In the genomic region with DNA sequence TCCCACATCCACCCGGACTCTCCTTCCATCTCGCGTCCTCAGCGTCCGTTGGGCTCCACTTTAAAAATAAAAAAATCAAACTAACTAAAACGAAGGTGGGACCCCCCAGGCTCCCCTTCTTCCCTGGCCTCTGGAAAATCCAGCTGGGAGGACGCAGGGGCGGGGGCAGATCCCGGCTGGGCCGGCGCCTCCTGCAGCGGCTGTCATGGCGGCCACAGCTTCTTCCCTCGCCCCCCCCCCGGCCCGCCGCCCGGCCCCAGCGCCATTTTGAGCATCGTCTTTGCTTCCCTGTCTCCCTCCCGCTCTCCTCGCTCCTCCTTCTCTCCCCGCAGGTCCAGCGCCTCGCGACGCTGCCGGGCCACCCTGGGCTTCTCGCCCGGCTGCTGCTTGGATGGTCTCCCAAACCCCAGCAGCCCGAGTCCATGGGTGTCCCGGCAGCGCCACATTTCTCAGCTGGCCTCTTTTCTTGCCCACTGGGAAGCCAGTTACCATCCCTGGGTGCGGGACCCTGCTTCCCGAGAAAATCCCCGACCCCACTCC, we compare ENCODE assay signal across 8 cellular contexts. TPM values are rescaled to one million over a fixed set of nuclear protein-coding genes. Genes with fewer than 3 reads are reported as not detected.
A peak's percentile ranks its signal among the peaks of the same experiment; 100 is the strongest.
DNase-seq lines count a peak whose midpoint lies in the region; TF ChIP-seq lines count a peak whose summit lies in the region.

No MANE protein-coding gene starts in this region.

- H3K4me1 Mint-ChIP-seq in MCF 10A (ENCODE audit: insufficient read depth, unreplicated experiment) (no peaks in the 10 kb centered on the region), neural progenitor cell (peaks cover 11% of the 10 kb centered on the region)

- CTCF ChIA-PET in MCF 10A (lab: Yijun Ruan, JAX), result no interaction called here

- no peaks in the 10 kb centered on the region for H3K4me1 ChIP-seq in neural progenitor cell

- TF ChIP-seq CTCF in MCF 10A (IDR thresholded peaks at IDR 0.05; ENCODE audit: unreplicated experiment) (no peak), fibroblast of mammary gland (conservative IDR thresholded peaks at IDR 0.05; ENCODE audit: control insufficient read depth, insufficient read depth, low read depth, low read length) (no peak), neural progenitor cell (IDR thresholded peaks at IDR 0.05) (no peak)

- H4K20me1 ChIP-seq in neural progenitor cell (ENCODE audit: low read depth), result peaks cover 63% of the 10 kb centered on the region

- peaks cover 100% of the 10 kb centered on the region for H3K27me3 ChIP-seq in neural progenitor cell

- no peaks in the 10 kb centered on the region for H3K27me3 Mint-ChIP-seq in MCF 10A (ENCODE audit: insufficient read depth, unreplicated experiment)
- H3K27me3 Mint-ChIP-seq in neural progenitor cell (ENCODE audit: insufficient read depth, low read depth), result peaks cover 81% of the 10 kb centered on the region

- no peak overlapping the region for H3K27ac Mint-ChIP-seq in MCF 10A (ENCODE audit: low read depth, unreplicated experiment)
- H3K27ac Mint-ChIP-seq in neural progenitor cell, result no peak overlapping the region

- H3K9me3 ChIP-seq in neural progenitor cell (ENCODE audit: low read depth), result no peaks in the 10 kb centered on the region

- no peaks in the 10 kb centered on the region for H3K36me3 ChIP-seq in neural progenitor cell

- no peak overlapping the region for H3K4me3 Mint-ChIP-seq in MCF 10A (ENCODE audit: unreplicated experiment)
- H3K4me3 Mint-ChIP-seq in neural progenitor cell, result peak overlapping the region; percentile 71

- H3F3A ChIP-seq in neural progenitor cell (ENCODE audit: low read depth), result peaks cover 4% of the 10 kb centered on the region

- peak overlapping the region; percentile 62 for H3K4me2 ChIP-seq in neural progenitor cell

- H3K9ac ChIP-seq in neural progenitor cell, result no peak overlapping the region

- H3K36me3 Mint-ChIP-seq in MCF 10A (ENCODE audit: insufficient read depth, unreplicated experiment) (no peaks in the 10 kb centered on the region), neural progenitor cell (no peaks in the 10 kb centered on the region)

- H3K4me3 ChIP-seq in fibroblast of mammary gland (ENCODE audit: control insufficient read depth, low read depth, low read length) (peak overlapping the region; percentile 95), neural progenitor cell (peak overlapping the region; percentile 32)

- in situ Hi-C loops in T47D (cut with HindIII; ENCODE audit: low pct_unique_long_range_greater_than_20kb, low sequenced_read_pairs), result no loop called here

- BruUV-seq in MCF 10A (replicated peaks; lab: Mats Ljungman, UMichigan), result no TSS peak

- POLR2A ChIA-PET in MCF 10A (lab: Yijun Ruan, JAX), result no interaction called here

- H3K9me3 Mint-ChIP-seq in MCF 10A (ENCODE audit: unreplicated experiment) (no peaks in the 10 kb centered on the region), neural progenitor cell (peaks cover 7% of the 10 kb centered on the region)

- intact Hi-C loops in MCF 10A (cut with micrococcal nuclease), result no loop called here

- DNase-seq in T47D (ENCODE audit: low read depth in 1 of 2, low spot score in 1 of 2), result peak; percentile 61 to 86
- no peak for DNase-seq in MCF 10A (ENCODE audit: unreplicated experiment)
- peak; percentile 27 for DNase-seq in activated CD8-positive, alpha-beta memory T cell treated with anti-CD3 and anti-CD28 coated beads, Interleukin-2, amount 50 U/mL, for 4 hours
- DNase-seq in fibroblast of mammary gland (ENCODE audit: low read depth), result peak; percentile 77
- peak; percentile 53 for DNase-seq in neural progenitor cell (ENCODE audit: low spot score)
- DNase-seq in NOMO-1 treated with dmso at 0.1 percent for 144 hours (lab: John Stamatoyannopoulos, UW; ENCODE audit: unreplicated experiment), result no peak
- no peak for DNase-seq in NCI-H524 treated with DMSO at 0.1 percent for 48 hours (lab: John Stamatoyannopoulos, UW)
- DNase-seq in SKM-1 (lab: John Stamatoyannopoulos, UW; ENCODE audit: unreplicated experiment), result no peak

- no peak overlapping the region for H3K27ac ChIP-seq in neural progenitor cell

- H3K79me2 ChIP-seq in neural progenitor cell (ENCODE audit: low read depth), result no peaks in the 10 kb centered on the region

- H2AFZ ChIP-seq in neural progenitor cell (replicated peaks), result peak overlapping the region; percentile 54

RNA-seq across cellular contexts. Expression of gene HOXB2, which starts 3.3 kb away (rescaled TPM):
- total RNA-seq in MCF 10A (2022), result 3.0 and 4.8 TPM in 2 replicates
- total RNA-seq in neural progenitor cell (ENCODE audit: low replicate concordance), result not detected in 2 replicates

RNA-seq across cellular contexts. Expression of gene HOXB1, which starts 10.8 kb away (rescaled TPM):
- total RNA-seq in MCF 10A (2022) (not detected in 2 replicates), neural progenitor cell (ENCODE audit: low replicate concordance) (not detected in 2 replicates)

RNA-seq across cellular contexts. Expression of gene HOXB4, which starts 36.5 kb away (rescaled TPM):
- 0.21 and 0.44 TPM in 2 replicates for total RNA-seq in MCF 10A (2022)
- total RNA-seq in neural progenitor cell (ENCODE audit: low replicate concordance), result not detected in 2 replicates

RNA-seq across cellular contexts. Expression of gene HOXB3, which starts 48.4 kb away (rescaled TPM):
- total RNA-seq in MCF 10A (2022), result 0.79 and 0.88 TPM in 2 replicates
- total RNA-seq in neural progenitor cell (ENCODE audit: low replicate concordance), result not detected in 2 replicates

RNA-seq across cellular contexts. Expression of gene HOXB5, which starts 51.9 kb away (rescaled TPM):
- total RNA-seq in MCF 10A (2022), result not detected in 2 replicates
- not detected in 2 replicates for total RNA-seq in neural progenitor cell (ENCODE audit: low replicate concordance)

Comparison
In these comparisons a context has a peak if more than half of its experiments do, and no peak if none do; other contexts are left out.
1. DNase-seq: peak in T47D (2 of 2), activated CD8-positive, alpha-beta memory T cell treated with anti-CD3 and anti-CD28 coated beads, Interleukin-2, amount 50 U/mL, for 4 hours (single experiment), fibroblast of mammary gland (single experiment) and neural progenitor cell (single experiment); none in MCF 10A (single experiment), NOMO-1 treated with dmso at 0.1 percent for 144 hours (single experiment), NCI-H524 treated with DMSO at 0.1 percent for 48 hours (single experiment) and SKM-1 (single experiment).